ENCODE assay signal across 16 cellular contexts in genomic region chr14:92534863-92535654, GRCh38. TPM values are rescaled to one million over a fixed set of nuclear protein-coding genes. Genes with fewer than 3 reads are reported as not detected.
DNase-seq lines count a peak whose midpoint lies in the region; ATAC-seq, FAIRE-seq and TF ChIP-seq lines count a peak whose summit lies in the region.
"Had no signal": no experiment of that assay in that cellular context is flagged by ENCODE, and none has a peak within 500 bp of the region (broad histone marks: within the 10 kb centered on the region; RNA-seq: fewer than 3 reads in every experiment).

No MANE protein-coding gene starts in this region.

- H3K9ac ChIP-seq in colonic mucosa (ENCODE audit: low read depth in 2 of 2, low read length in 2 of 2): no peak overlapping the region

- H3K27ac ChIP-seq in colonic mucosa: peak overlapping the region; percentile 57
- H3K27ac ChIP-seq: gastroesophageal sphincter, SJCRH30 had no signal

- no peaks in the 10 kb centered on the region for H3K9me3 Mint-ChIP-seq in stimulated activated naive B cell treated with anti-CD40 and anti-IgM and Interleukin-4, amounts not matched to agents 10 μg/mL and 1 μg/mL and 100 μg/mL, for 72 hours

- intact Hi-C loops in colonic mucosa (cut with DNase I): no loop called here
- intact Hi-C loops in lower leg skin (cut with DNase I; ENCODE audit: low total_unique reads): no loop called here

- peak overlapping the region; percentile 63 for H3K4me3 Mint-ChIP-seq in T-helper 17 cell
- no peak overlapping the region for H3K4me3 Mint-ChIP-seq in stimulated activated naive B cell treated with anti-CD40 and anti-IgM and Interleukin-4, amounts not matched to agents 10 μg/mL and 1 μg/mL and 100 μg/mL, for 72 hours

- H3K4me1 Mint-ChIP-seq in T-helper 17 cell: peaks cover 24% of the 10 kb centered on the region
- peaks cover 46 to 53% of the 10 kb centered on the region in 2 donors for H3K4me1 Mint-ChIP-seq in stimulated activated naive B cell treated with anti-CD40 and anti-IgM and Interleukin-4, amounts not matched to agents 10 μg/mL and 1 μg/mL and 100 μg/mL, for 72 hours

- H3K4me1 ChIP-seq in colonic mucosa: peaks cover 18% of the 10 kb centered on the region
- H3K4me1 ChIP-seq: SJCRH30 had no signal

- H3K27ac Mint-ChIP-seq in T-helper 17 cell: peak overlapping the region; percentile 87
- H3K27ac Mint-ChIP-seq in stimulated activated naive B cell treated with anti-CD40 and anti-IgM and Interleukin-4, amounts not matched to agents 10 μg/mL and 1 μg/mL and 100 μg/mL, for 72 hours: peak overlapping the region; percentile 84

- H3K27me3 Mint-ChIP-seq in T-helper 17 cell: no peaks in the 10 kb centered on the region
- no peaks in the 10 kb centered on the region for H3K27me3 Mint-ChIP-seq in stimulated activated naive B cell treated with anti-CD40 and anti-IgM and Interleukin-4, amounts not matched to agents 10 μg/mL and 1 μg/mL and 100 μg/mL, for 72 hours

- TF ChIP-seq CTCF in colonic mucosa (IDR thresholded peaks at IDR 0.05): no peak
- no peak for TF ChIP-seq CTCF in lower leg skin (IDR thresholded peaks at IDR 0.05)

- DNase-seq in activated T-cell treated with anti-CD3 and anti-CD28 coated beads, Interleukin-2, amount 50 U/mL, for 1 hour: peak; percentile 37
- DNase-seq in activated T-cell treated with anti-CD3 and anti-CD28 coated beads, Interleukin-2, amount 50 U/mL, for 48 hours: no peak
- DNase-seq in T-helper 17 cell (no peak), colonic mucosa (peak; percentile 67), lower leg skin (ENCODE audit: low spot score in 2 of 2) (no peak), RCC 7860 (ENCODE audit: low spot score) (no peak)
- DNase-seq in stimulated activated naive B cell treated with anti-CD40 and anti-IgM and Interleukin-4, amounts not matched to agents 10 μg/mL and 1 μg/mL and 100 μg/mL, for 72 hours: no peak
- DNase-seq: activated CD4-positive, CD25-positive, alpha-beta regulatory T cell treated with anti-CD3 and anti-CD28 coated beads, Interleukin-2, amount 50 U/mL, for 72 hours; DND-41; kidney; NCI-H146; SJCRH30 had no signal

- no peak for TF ChIP-seq POLR2A in lower leg skin (IDR thresholded peaks at IDR 0.05)

- H3K4me3 ChIP-seq in colonic mucosa (no peak overlapping the region), lower leg skin (ENCODE audit: low read depth, poor library complexity, severe bottlenecking) (no peak overlapping the region)
- H3K4me3 ChIP-seq: gastroesophageal sphincter, HAP-1, SJCRH30 had no signal

- H3K9me3 ChIP-seq in T-helper 17 cell (ENCODE audit: control insufficient read depth, low read length, poor library complexity, severe bottlenecking) (no peaks in the 10 kb centered on the region), colonic mucosa (no peaks in the 10 kb centered on the region)
- H3K9me3 ChIP-seq: gastroesophageal sphincter, HAP-1, SJCRH30 had no signal

- no peaks in the 10 kb centered on the region for H3K36me3 ChIP-seq in colonic mucosa
- H3K36me3 ChIP-seq: gastroesophageal sphincter, HAP-1, SJCRH30 had no signal

- no peaks in the 10 kb centered on the region for H3K27me3 ChIP-seq in colonic mucosa
- H3K27me3 ChIP-seq: gastroesophageal sphincter, SJCRH30 had no signal

- ATAC-seq in T-helper 17 cell: no peak
- no peak for ATAC-seq in stimulated activated naive B cell treated with anti-CD40 and anti-IgM and Interleukin-4, amounts not matched to agents 10 μg/mL and 1 μg/mL and 100 μg/mL, for 72 hours (replicated peaks)
- no peak for ATAC-seq in HG02610 (IDR thresholded peaks at IDR 0.05; ENCODE audit: unreplicated experiment)
- ATAC-seq: gastroesophageal sphincter had no signal

- no peaks in the 10 kb centered on the region for H3K36me3 Mint-ChIP-seq in T-helper 17 cell (ENCODE audit: low read depth)
- H3K36me3 Mint-ChIP-seq in stimulated activated naive B cell treated with anti-CD40 and anti-IgM and Interleukin-4, amounts not matched to agents 10 μg/mL and 1 μg/mL and 100 μg/mL, for 72 hours: peaks cover 0 to 7% of the 10 kb centered on the region in 2 donors

- FAIRE-seq in RCC 7860 (lab: Jason Lieb, UNC): no peak
- FAIRE-seq: astrocyte, kidney had no signal

- 54 to 58% methylated on average over 17 of the region's 17 CpGs for WGBS in lower leg skin, 2 donors

RNA-seq across cellular contexts. Expression of gene RIN3, which starts 21.5 kb away (rescaled TPM):
- total RNA-seq in T-helper 17 cell (10 to 100 TPM; 49.3 to 70.0 TPM), colonic mucosa (10 to 100 TPM; 18.4 to 23.2 TPM), lower leg skin (1 to 10 TPM; 3.0 to 8.7 (median 7.5) TPM)
- total RNA-seq: SJCRH30 had no signal

Comparison
In these comparisons a context has a peak if more than half of its experiments do, and no peak if none do; other contexts are left out.
1. DNase-seq: peak in activated T-cell treated with anti-CD3 and anti-CD28 coated beads, Interleukin-2, amount 50 U/mL, for 1 hour (single experiment) and colonic mucosa (single experiment); none in activated T-cell treated with anti-CD3 and anti-CD28 coated beads, Interleukin-2, amount 50 U/mL, for 48 hours (0 of 2), T-helper 17 cell (0 of 3), stimulated activated naive B cell treated with anti-CD40 and anti-IgM and Interleukin-4, amounts not matched to agents 10 μg/mL and 1 μg/mL and 100 μg/mL, for 72 hours (single experiment), lower leg skin (0 of 2) and RCC 7860 (single experiment).